18 cellular contexts compared by ENCODE assay signal in genomic region chr11:61866958-61867343, GRCh38. TPM values are rescaled to one million over a fixed set of nuclear protein-coding genes. Genes with fewer than 3 reads are reported as not detected.
"Had no signal": no experiment of that assay in that cellular context is flagged by ENCODE, and none has a peak within 500 bp of the region (broad histone marks: within the 10 kb centered on the region; RNA-seq: fewer than 3 reads in every experiment).

No MANE protein-coding gene starts in this region.

- H3K9me3 ChIP-seq: esophagus squamous epithelium, gastroesophageal sphincter, right atrium auricular region, sigmoid colon, uterus had no signal

- H3K4me1 ChIP-seq: uterus had no signal

- H3K4me3 Mint-ChIP-seq: dendritic cell treated with granulocyte-macrophage colony-stimulating factor and Interleukin-4, amounts not matched to agents 40 ng/mL and 50 ng/mL, for 4 days; effector memory CD8-positive, alpha-beta T cell; mesothelial cell of epicardium; natural killer cell; type B pancreatic cell had no signal

- ATAC-seq: effector memory CD8-positive, alpha-beta T cell; gastroesophageal sphincter; left lobe of liver; natural killer cell had no signal

- H3K27me3 ChIP-seq: gastroesophageal sphincter, right atrium auricular region, sigmoid colon, uterus had no signal

- H3K9me3 Mint-ChIP-seq: dendritic cell treated with granulocyte-macrophage colony-stimulating factor and Interleukin-4, amounts not matched to agents 40 ng/mL and 50 ng/mL, for 4 days; effector memory CD8-positive, alpha-beta T cell; mesothelial cell of epicardium; natural killer cell; type B pancreatic cell had no signal

- H3K4me3 ChIP-seq: esophagus squamous epithelium, gastroesophageal sphincter, right atrium auricular region, sigmoid colon, skin epidermis, uterus had no signal

- H3K36me3 ChIP-seq: right atrium auricular region, uterus had no signal

- H3K27ac ChIP-seq: esophagus squamous epithelium, gastroesophageal sphincter, right atrium auricular region, sigmoid colon, skin epidermis, uterus had no signal

- H3K27ac Mint-ChIP-seq: dendritic cell treated with granulocyte-macrophage colony-stimulating factor and Interleukin-4, amounts not matched to agents 40 ng/mL and 50 ng/mL, for 4 days; effector memory CD8-positive, alpha-beta T cell; natural killer cell; type B pancreatic cell had no signal

- H3K36me3 Mint-ChIP-seq: natural killer cell had no signal

- DNase-seq: effector memory CD8-positive, alpha-beta T cell; esophagus squamous epithelium; foreskin fibroblast; glutamatergic neuron; islet precursor cell; natural killer cell; sigmoid colon; stimulated activated CD4-positive, alpha-beta T cell treated with anti-CD3 and anti-CD28 coated beads, Interleukin-2, amount 100 ng/mL, for 24 hours; stimulated activated CD4-positive, alpha-beta T cell treated with anti-CD3 and anti-CD28 coated beads, Interleukin-4, amount 100 ng/mL, for 4 hours; stimulated activated naive CD4-positive, alpha-beta T cell treated with Interleukin-2 at 50 U/mL for 16 hours; uterus had no signal

RNA-seq across cellular contexts. Expression of gene RAB3IL1, which starts 50.4 kb away (rescaled TPM):
- total RNA-seq: natural killer cell had no signal
